In genomic region chr5:76521240-76521758, GRCh38 we compare ENCODE assay signal across 1 cellular context.
TF ChIP-seq lines count a peak whose summit lies in the region.

No MANE protein-coding gene starts in this region.

TF ChIP-seq in IMR-90, 13 proteins besides CTCF, POLR2A, EP300 and RAD21 (continued from another document):
- TF ChIP-seq MXI1 (IDR thresholded peaks at IDR 0.05; ENCODE audit: borderline replicate concordance, low read depth, low read length): no peak
